In the genomic region with DNA sequence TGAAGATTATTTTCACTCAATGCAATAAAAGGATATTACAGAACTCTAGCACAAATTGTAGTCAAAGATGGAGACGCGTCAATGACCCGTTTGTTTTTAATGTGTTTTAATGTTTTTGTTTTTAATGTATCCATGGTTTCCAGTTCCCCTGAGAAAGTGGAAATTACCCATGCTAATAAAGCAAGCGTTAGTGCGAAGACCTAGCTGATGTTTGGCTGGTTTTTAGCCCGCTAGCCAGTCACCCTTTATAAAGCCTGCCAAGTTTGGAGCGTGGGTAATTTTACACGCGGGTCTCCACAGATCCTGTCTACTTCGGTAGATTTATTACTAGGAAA, we compare ENCODE assay signal across 8 cellular contexts. TPM values are rescaled to one million over a fixed set of nuclear protein-coding genes. Genes with fewer than 3 reads are reported as not detected.
DNase-seq lines count a peak whose midpoint lies in the region; ATAC-seq and TF ChIP-seq lines count a peak whose summit lies in the region.

No MANE protein-coding gene starts in this region.

- peaks cover 21 to 22% of the 10 kb centered on the region in 2 donors for H3K4me1 Mint-ChIP-seq in natural killer cell treated with Interleukin-12 subunit alpha and Interleukin-12 subunit beta and Interleukin-15 and Interleukin-18, amount 100 ng/mL, for 72 hours (ENCODE audit: low read depth in 2 of 2)

- H3K27me3 Mint-ChIP-seq in natural killer cell treated with Interleukin-12 subunit alpha and Interleukin-12 subunit beta and Interleukin-15 and Interleukin-18, amount 100 ng/mL, for 72 hours = no peaks in the 10 kb centered on the region

- H3K27ac Mint-ChIP-seq in natural killer cell treated with Interleukin-12 subunit alpha and Interleukin-12 subunit beta and Interleukin-15 and Interleukin-18, amount 100 ng/mL, for 72 hours = peak overlapping the region; percentile 88 to 95

- peak overlapping the region; percentile 97 for H3K4me3 Mint-ChIP-seq in natural killer cell treated with Interleukin-12 subunit alpha and Interleukin-12 subunit beta and Interleukin-15 and Interleukin-18, amount 100 ng/mL, for 72 hours

- H3K27me3 ChIP-seq in ACC112 (ENCODE audit: insufficient read depth, low read length) (no peaks in the 10 kb centered on the region), RWPE2 (ENCODE audit: insufficient read depth, poor library complexity, severe bottlenecking) (no peaks in the 10 kb centered on the region), esophagus (ENCODE audit: control insufficient read depth in 1 of 2, insufficient read depth in 2 of 2, low read length in 2 of 2) (no peaks in the 10 kb centered on the region)

- WGBS in esophagus, 2 donors = 0 to 1% methylated on average over 10 of the region's 10 CpGs

- DNase-seq in RWPE2 (ENCODE audit: low spot score) (no peak), SKM-1 (lab: John Stamatoyannopoulos, UW; ENCODE audit: unreplicated experiment) (no peak), NCI-H2029 treated with DMSO at 0.1 percent for 48 hours (lab: John Stamatoyannopoulos, UW) (no peak)
- no peak for DNase-seq in natural killer cell treated with Interleukin-12 subunit alpha and Interleukin-12 subunit beta and Interleukin-15 and Interleukin-18, amount 100 ng/mL, for 72 hours (ENCODE audit: low spot score)

- H3K79me2 ChIP-seq in ACC112 (ENCODE audit: control insufficient read depth, insufficient read depth, low read length, unreplicated experiment) = peaks cover 33% of the 10 kb centered on the region

- H3K36me3 Mint-ChIP-seq in natural killer cell treated with Interleukin-12 subunit alpha and Interleukin-12 subunit beta and Interleukin-15 and Interleukin-18, amount 100 ng/mL, for 72 hours = peaks cover 5% of the 10 kb centered on the region

- H3K27ac ChIP-seq in ACC112 (ENCODE audit: low read depth, low read length) (peak overlapping the region; percentile 97), RWPE2 (ENCODE audit: poor library complexity, severe bottlenecking) (peak overlapping the region; percentile 96), esophagus (ENCODE audit: low read depth in 2 of 2, low read length in 1 of 2) (peak overlapping the region; percentile 71 to 98)

- H3K9me3 ChIP-seq in RWPE2 (ENCODE audit: severe bottlenecking) = no peaks in the 10 kb centered on the region
- no peaks in the 10 kb centered on the region for H3K9me3 ChIP-seq in esophagus (ENCODE audit: control insufficient read depth in 2 of 2, insufficient read depth in 1 of 2, low read depth in 1 of 2, low read length in 1 of 2)

- H2AFZ ChIP-seq in ACC112 (ENCODE audit: low read length, unreplicated experiment) = no peak overlapping the region

- TF ChIP-seq CTCF in RWPE2 (IDR thresholded peaks at IDR 0.05; ENCODE audit: poor library complexity, severe bottlenecking) = no peak

- H3K4me1 ChIP-seq in ACC112 (ENCODE audit: control insufficient read depth, insufficient read depth, low read length, unreplicated experiment) = peaks cover 24% of the 10 kb centered on the region
- peaks cover 22% of the 10 kb centered on the region for H3K4me1 ChIP-seq in RWPE2 (ENCODE audit: insufficient read depth, poor library complexity, severe bottlenecking)
- H3K4me1 ChIP-seq in esophagus (ENCODE audit: control insufficient read depth in 2 of 2, insufficient read depth in 2 of 2, low read length in 1 of 2) = peaks cover 0 to 1% of the 10 kb centered on the region in 2 donors

- H3K36me3 ChIP-seq in ACC112 (ENCODE audit: insufficient read depth, low read length) = no peaks in the 10 kb centered on the region
- H3K36me3 ChIP-seq in RWPE2 (ENCODE audit: low read depth) = peaks cover 24% of the 10 kb centered on the region
- no peaks in the 10 kb centered on the region for H3K36me3 ChIP-seq in esophagus (ENCODE audit: control insufficient read depth in 2 of 2, insufficient read depth in 2 of 2, low read length in 1 of 2)

- H3K4me3 ChIP-seq in ACC112 (ENCODE audit: low read depth, low read length) (peak overlapping the region; percentile 100), RWPE2 (ENCODE audit: severe bottlenecking) (peak overlapping the region; percentile 81), esophagus (ENCODE audit: low read depth in 1 of 2, low read length in 2 of 2) (peak overlapping the region; percentile 78 to 91)

- peak; percentile 33 for ATAC-seq in GM18861 (IDR thresholded peaks at IDR 0.05; ENCODE audit: unreplicated experiment)
- peak; percentile 15 for ATAC-seq in HG03108 (IDR thresholded peaks at IDR 0.05; ENCODE audit: unreplicated experiment)
- ATAC-seq in RWPE2 (ENCODE audit: low read depth) = peak; percentile 4; the same call in 2 of the 3 replicates
- ATAC-seq in natural killer cell treated with Interleukin-12 subunit alpha and Interleukin-12 subunit beta and Interleukin-15 and Interleukin-18, amount 100 ng/mL, for 72 hours = peak; percentile 45 to 63

- H3K9me3 Mint-ChIP-seq in natural killer cell treated with Interleukin-12 subunit alpha and Interleukin-12 subunit beta and Interleukin-15 and Interleukin-18, amount 100 ng/mL, for 72 hours = no peaks in the 10 kb centered on the region

RNA-seq across cellular contexts. Expression of a gene that starts 0.4 kb away (rescaled TPM):
- 10 to 100 TPM; 26.8 to 31.5 TPM for polyA plus RNA-seq in esophagus
- total RNA-seq in natural killer cell treated with Interleukin-12 subunit alpha and Interleukin-12 subunit beta and Interleukin-15 and Interleukin-18, amount 100 ng/mL, for 72 hours = 10 to 100 TPM; 19.3 to 25.7 TPM

RNA-seq across cellular contexts. Expression of a gene that starts 57.3 kb away (rescaled TPM):
- 10 to 100 TPM; 19.1 to 20.3 TPM for polyA plus RNA-seq in esophagus
- total RNA-seq in natural killer cell treated with Interleukin-12 subunit alpha and Interleukin-12 subunit beta and Interleukin-15 and Interleukin-18, amount 100 ng/mL, for 72 hours = 10 to 100 TPM; 45.5 to 54.7 TPM

Comparison
In these comparisons a context has a peak if more than half of its experiments do, and no peak if none do; other contexts are left out.
1. ATAC-seq: peak in every context shown above with its lines; median percentile 54 in natural killer cell treated with Interleukin-12 subunit alpha and Interleukin-12 subunit beta and Interleukin-15 and Interleukin-18, amount 100 ng/mL, for 72 hours; 33 in GM18861; 15 in HG03108; 4 in RWPE2.